In the genomic region with DNA sequence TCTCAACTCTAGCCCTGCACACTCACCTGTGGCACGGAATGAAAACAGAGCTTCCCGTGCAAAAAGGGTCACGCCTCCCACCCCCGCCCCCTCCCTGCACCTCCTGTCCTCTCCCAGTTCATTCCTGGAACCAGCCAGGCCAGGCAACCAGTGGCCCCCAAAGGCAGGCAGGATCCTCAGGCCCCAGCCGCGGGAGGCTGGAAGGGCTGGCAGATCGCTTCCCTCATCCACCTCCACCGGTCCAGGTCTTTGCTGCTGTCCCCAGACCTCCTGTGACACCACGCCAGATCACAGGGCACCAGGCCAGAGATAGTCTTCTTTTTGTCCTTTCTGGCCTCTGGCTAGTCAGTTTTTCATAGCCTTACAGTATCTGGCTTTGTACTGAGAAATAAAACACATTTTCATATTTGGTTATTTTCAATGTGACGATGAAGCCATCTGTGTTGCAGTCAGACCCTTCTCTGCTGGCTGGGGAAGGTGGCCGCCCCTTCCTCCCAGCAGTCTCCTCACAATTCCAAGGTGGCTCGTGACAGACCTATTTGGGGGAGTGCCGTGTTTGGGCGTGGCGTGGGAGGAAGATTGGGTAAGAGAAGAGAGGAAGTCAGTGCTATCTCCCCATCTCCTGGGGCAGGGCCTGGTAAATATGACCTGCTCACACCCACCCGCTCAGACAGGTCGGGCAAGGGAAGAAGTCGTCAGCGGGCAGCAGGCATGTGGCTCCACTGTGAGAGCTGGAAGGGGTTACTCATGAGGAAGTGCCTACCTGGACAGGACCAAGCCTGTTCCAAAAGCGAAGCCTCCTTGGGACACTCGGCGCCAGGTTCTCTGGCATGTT, we compare ENCODE assay signal across 1 cellular context.
A peak's percentile ranks its signal among the peaks of the same experiment; 100 is the strongest.
TF ChIP-seq lines count a peak whose summit lies in the region.

No MANE protein-coding gene starts in this region.

TF ChIP-seq in K562, 482 proteins besides CTCF, POLR2A, EP300 and RAD21 (continued from another document and continues in another):
- TF ChIP-seq ZNF551 (CRISPR knock-in tag; IDR thresholded peaks at IDR 0.05) (no peak), UBTF (IDR thresholded peaks at IDR 0.05; ENCODE audit: borderline replicate concordance in 1 of 2, low read depth in 2 of 2, low read length in 2 of 2) (0 out of 4 replicates have a peak, but pooled peaks of 1 of the 2 experiments have one; percentile 58), RUNX1 (IDR thresholded peaks at IDR 0.05; ENCODE audit: low read depth) (0 out of 2 replicates have a peak, but pooled peaks have one; percentile 30), KLF16 (IDR thresholded peaks at IDR 0.05) (peak; percentile 68; the same call in 1 of the 2 replicates), HMGN3 (IDR thresholded peaks at IDR 0.05; ENCODE audit: borderline replicate concordance, extremely low read depth, insufficient read length, low read depth, low read length) (no peak), CCNT2 (IDR thresholded peaks at IDR 0.05; ENCODE audit: borderline replicate concordance, extremely low read depth, insufficient read length, low read depth, low read length) (peak; percentile 27), TEAD4 (IDR thresholded peaks at IDR 0.05; ENCODE audit: low read length) (peak; percentile 46; the same call in 1 of the 2 replicates), TEAD4 (CRISPR knock-in tag; IDR thresholded peaks at IDR 0.05; ENCODE audit: borderline replicate concordance) (no peak), MGA (IDR thresholded peaks at IDR 0.05) (peak; percentile 72), BACH1 (tag; IDR thresholded peaks at IDR 0.05) (no peak), JUN (IDR thresholded peaks at IDR 0.05; ENCODE audit: borderline replicate concordance, low read depth, low read length) (peak; percentile 29; the same call in 1 of the 2 replicates), JUN (CRISPR knock-in tag; IDR thresholded peaks at IDR 0.05; ENCODE audit: borderline replicate concordance) (no peak), ZNF589 (CRISPR knock-in tag; IDR thresholded peaks at IDR 0.05; ENCODE audit: low read depth) (peak; percentile 89), MYC (IDR thresholded peaks at IDR 0.05; ENCODE audit: low read depth, low read length) (peak; percentile 72), MYC (CRISPR knock-in tag; IDR thresholded peaks at IDR 0.05; ENCODE audit: borderline replicate concordance, low read depth) (no peak), TBP (optimal IDR thresholded peaks at IDR 0.05; ENCODE audit: low read depth, low read length) (peak; percentile 12), KDM5B (IDR thresholded peaks at IDR 0.05; ENCODE audit: insufficient replicate concordance, low read depth, low read length) (peak; percentile 55), GTF3C2 (IDR thresholded peaks at IDR 0.05; ENCODE audit: borderline replicate concordance, extremely low read depth, insufficient read length) (no peak), LEF1 (IDR thresholded peaks at IDR 0.05) (peak; percentile 75), ETV5 (CRISPR knock-in tag; IDR thresholded peaks at IDR 0.05; ENCODE audit: low read depth) (peak; percentile 76), CEBPB (tag; IDR thresholded peaks at IDR 0.05) (peak; percentile 98), GATAD2A (IDR thresholded peaks at IDR 0.05) (peak; percentile 93)
- TF ChIP-seq, protein P1, sequence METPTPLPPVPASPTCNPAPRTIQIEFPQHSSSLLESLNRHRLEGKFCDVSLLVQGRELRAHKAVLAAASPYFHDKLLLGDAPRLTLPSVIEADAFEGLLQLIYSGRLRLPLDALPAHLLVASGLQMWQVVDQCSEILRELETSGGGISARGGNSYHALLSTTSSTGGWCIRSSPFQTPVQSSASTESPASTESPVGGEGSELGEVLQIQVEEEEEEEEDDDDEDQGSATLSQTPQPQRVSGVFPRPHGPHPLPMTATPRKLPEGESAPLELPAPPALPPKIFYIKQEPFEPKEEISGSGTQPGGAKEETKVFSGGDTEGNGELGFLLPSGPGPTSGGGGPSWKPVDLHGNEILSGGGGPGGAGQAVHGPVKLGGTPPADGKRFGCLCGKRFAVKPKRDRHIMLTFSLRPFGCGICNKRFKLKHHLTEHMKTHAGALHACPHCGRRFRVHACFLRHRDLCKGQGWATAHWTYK (CRISPR knock-in tag; IDR thresholded peaks at IDR 0.05): peak; percentile 27; the same call in 1 of the 2 replicates
- TF ChIP-seq, protein P2, sequence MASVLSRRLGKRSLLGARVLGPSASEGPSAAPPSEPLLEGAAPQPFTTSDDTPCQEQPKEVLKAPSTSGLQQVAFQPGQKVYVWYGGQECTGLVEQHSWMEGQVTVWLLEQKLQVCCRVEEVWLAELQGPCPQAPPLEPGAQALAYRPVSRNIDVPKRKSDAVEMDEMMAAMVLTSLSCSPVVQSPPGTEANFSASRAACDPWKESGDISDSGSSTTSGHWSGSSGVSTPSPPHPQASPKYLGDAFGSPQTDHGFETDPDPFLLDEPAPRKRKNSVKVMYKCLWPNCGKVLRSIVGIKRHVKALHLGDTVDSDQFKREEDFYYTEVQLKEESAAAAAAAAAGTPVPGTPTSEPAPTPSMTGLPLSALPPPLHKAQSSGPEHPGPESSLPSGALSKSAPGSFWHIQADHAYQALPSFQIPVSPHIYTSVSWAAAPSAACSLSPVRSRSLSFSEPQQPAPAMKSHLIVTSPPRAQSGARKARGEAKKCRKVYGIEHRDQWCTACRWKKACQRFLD (CRISPR knock-in tag; IDR thresholded peaks at IDR 0.05): peak; percentile 22; the same call in 1 of the 2 replicates
